Comparison of ENCODE assay signal across 17 cellular contexts in genomic region chr17:43014946-43015519, GRCh38. TPM values are rescaled to one million over a fixed set of nuclear protein-coding genes. Genes with fewer than 3 reads are reported as not detected.
DNase-seq lines count a peak whose midpoint lies in the region; ATAC-seq, FAIRE-seq and TF ChIP-seq lines count a peak whose summit lies in the region.
"Had no signal": no experiment of that assay in that cellular context is flagged by ENCODE, and none has a peak within 500 bp of the region (broad histone marks: within the 10 kb centered on the region; RNA-seq: fewer than 3 reads in every experiment).

No MANE protein-coding gene starts in this region.

- H3K9me3 ChIP-seq in CD4-positive, alpha-beta memory T cell (ENCODE audit: control insufficient read depth in 1 of 2, low read length in 2 of 2) = no peaks in the 10 kb centered on the region
- H3K9me3 ChIP-seq in right atrium auricular region (no peaks in the 10 kb centered on the region), prostate gland (no peaks in the 10 kb centered on the region), pancreas (no peaks in the 10 kb centered on the region)
- H3K9me3 ChIP-seq: SJCRH30, thoracic aorta had no signal

- WGBS in prostate gland = 77% methylated on average over 7 of the region's 7 CpGs
- 79 to 88% methylated on average over 7 of the region's 7 CpGs for WGBS in pancreas, 2 donors

- no peaks in the 10 kb centered on the region for H3K9me3 Mint-ChIP-seq in CD4-positive, alpha-beta memory T cell
- H3K9me3 Mint-ChIP-seq in T-cell = no peaks in the 10 kb centered on the region
- no peaks in the 10 kb centered on the region for H3K9me3 Mint-ChIP-seq in natural killer cell treated with Interleukin-12 subunit alpha and Interleukin-12 subunit beta and Interleukin-15 and Interleukin-18, amount 100 ng/mL, for 72 hours

- H3K4me3 Mint-ChIP-seq in CD4-positive, alpha-beta memory T cell = no peak overlapping the region
- H3K4me3 Mint-ChIP-seq in T-cell = no peak overlapping the region
- H3K4me3 Mint-ChIP-seq in natural killer cell treated with Interleukin-12 subunit alpha and Interleukin-12 subunit beta and Interleukin-15 and Interleukin-18, amount 100 ng/mL, for 72 hours = no peak overlapping the region

- H3K27me3 Mint-ChIP-seq in CD4-positive, alpha-beta memory T cell = no peaks in the 10 kb centered on the region
- no peaks in the 10 kb centered on the region for H3K27me3 Mint-ChIP-seq in T-cell
- H3K27me3 Mint-ChIP-seq in natural killer cell treated with Interleukin-12 subunit alpha and Interleukin-12 subunit beta and Interleukin-15 and Interleukin-18, amount 100 ng/mL, for 72 hours = no peaks in the 10 kb centered on the region

- no peak overlapping the region for H3K4me3 ChIP-seq in CD4-positive, alpha-beta memory T cell (ENCODE audit: low read length in 2 of 2)
- no peak overlapping the region for H3K4me3 ChIP-seq in right atrium auricular region
- no peak overlapping the region for H3K4me3 ChIP-seq in prostate gland
- no peak overlapping the region for H3K4me3 ChIP-seq in pancreas
- H3K4me3 ChIP-seq: SJCRH30, thoracic aorta had no signal

- H3K36me3 Mint-ChIP-seq in CD4-positive, alpha-beta memory T cell = peaks cover 6 to 42% of the 10 kb centered on the region in 2 donors
- peaks cover 18% of the 10 kb centered on the region for H3K36me3 Mint-ChIP-seq in T-cell
- no peaks in the 10 kb centered on the region for H3K36me3 Mint-ChIP-seq in natural killer cell treated with Interleukin-12 subunit alpha and Interleukin-12 subunit beta and Interleukin-15 and Interleukin-18, amount 100 ng/mL, for 72 hours

- intact Hi-C loops in CD4-positive, alpha-beta memory T cell (cut with micrococcal nuclease) = no loop called here
- intact Hi-C loops in prostate gland (cut with DNase I) = no loop called here
- intact Hi-C loops in pancreas (cut with DNase I) = no loop called here

- H3K36me3 ChIP-seq in CD4-positive, alpha-beta memory T cell (ENCODE audit: insufficient read depth, low read length) = peaks cover 23% of the 10 kb centered on the region
- H3K36me3 ChIP-seq in right atrium auricular region (peaks cover 28% of the 10 kb centered on the region), prostate gland (peaks cover 0 to 3% of the 10 kb centered on the region in 2 donors), pancreas (no peaks in the 10 kb centered on the region)
- H3K36me3 ChIP-seq: SJCRH30 had no signal

- H3K4me1 ChIP-seq in CD4-positive, alpha-beta memory T cell (ENCODE audit: insufficient read depth, low read length) = peaks cover 17% of the 10 kb centered on the region
- H3K4me1 ChIP-seq in right atrium auricular region = peaks cover 0 to 90% of the 10 kb centered on the region in 2 donors
- peaks cover 3% of the 10 kb centered on the region for H3K4me1 ChIP-seq in prostate gland (replicated peaks)
- peaks cover 0 to 4% (median 0%) of the 10 kb centered on the region in 3 donors for H3K4me1 ChIP-seq in pancreas
- H3K4me1 ChIP-seq: foreskin keratinocyte, SJCRH30 had no signal

- no peaks in the 10 kb centered on the region for H3K27me3 ChIP-seq in CD4-positive, alpha-beta memory T cell (ENCODE audit: insufficient read depth, low read length)
- H3K27me3 ChIP-seq in right atrium auricular region (no peaks in the 10 kb centered on the region), prostate gland (replicated peaks; ENCODE audit: insufficient read depth) (no peaks in the 10 kb centered on the region), pancreas (no peaks in the 10 kb centered on the region)
- H3K27me3 ChIP-seq: foreskin keratinocyte, SJCRH30 had no signal

- H3K4me1 Mint-ChIP-seq in CD4-positive, alpha-beta memory T cell = peaks cover 18 to 43% (median 26%) of the 10 kb centered on the region in 4 donors
- peaks cover 29 to 31% (median 31%) of the 10 kb centered on the region in 3 donors for H3K4me1 Mint-ChIP-seq in T-cell
- peaks cover 6 to 25% of the 10 kb centered on the region in 2 donors for H3K4me1 Mint-ChIP-seq in natural killer cell treated with Interleukin-12 subunit alpha and Interleukin-12 subunit beta and Interleukin-15 and Interleukin-18, amount 100 ng/mL, for 72 hours (ENCODE audit: low read depth in 2 of 2)

- no peak for DNase-seq in CD4-positive, alpha-beta memory T cell
- DNase-seq in T-cell (no peak), right atrium auricular region (ENCODE audit: low spot score) (no peak), prostate gland (ENCODE audit: low spot score) (no peak), pancreas (no peak), SHP77 (lab: John Stamatoyannopoulos, UW) (no peak), LoVo (ENCODE audit: low spot score) (no peak)
- no peak for DNase-seq in natural killer cell treated with Interleukin-12 subunit alpha and Interleukin-12 subunit beta and Interleukin-15 and Interleukin-18, amount 100 ng/mL, for 72 hours (ENCODE audit: low spot score)
- DNase-seq: activated CD4-positive, alpha-beta T cell treated with anti-CD3 and anti-CD28 coated beads for 4 hours; foreskin keratinocyte; Karpas-422; NCI-H2227 treated with DMSO at 0.1 percent for 48 hours; SJCRH30; stimulated activated CD4-positive, alpha-beta T cell treated with anti-CD3 and anti-CD28 coated beads, Interleukin-2, amount 100 ng/mL, for 24 hours had no signal

- no peak for TF ChIP-seq CTCF in right atrium auricular region (IDR thresholded peaks at IDR 0.05)
- no peak for TF ChIP-seq CTCF in prostate gland (IDR thresholded peaks at IDR 0.05)
- no peak for TF ChIP-seq CTCF in pancreas (IDR thresholded peaks at IDR 0.05)

- no peak for ATAC-seq in T-cell (replicated peaks in 1 of 4)
- no peak for ATAC-seq in pancreas
- ATAC-seq in natural killer cell treated with Interleukin-12 subunit alpha and Interleukin-12 subunit beta and Interleukin-15 and Interleukin-18, amount 100 ng/mL, for 72 hours = no peak
- ATAC-seq: foreskin keratinocyte had no signal

- POLR2A ChIA-PET in CD4-positive, alpha-beta memory T cell (lab: Charles Lee; ENCODE audit: partially characterized antibody) = interaction anchor here (0.8 to 1.2 kb wide), 3 partner anchors 9 to 300 kb away, joined by 3 read pairs; partner anchors contain the start of genes IFI35 and RPL27
- POLR2A ChIA-PET in T-cell (lab: Charles Lee) = no interaction called here

- H3K27ac ChIP-seq in CD4-positive, alpha-beta memory T cell (ENCODE audit: low read depth, low read length) = no peak overlapping the region
- H3K27ac ChIP-seq in right atrium auricular region (peak overlapping the region; percentile 64 to 75), prostate gland (peak overlapping the region; percentile 33 to 41), pancreas (peak overlapping the region in 1 of 4 donors; percentile 5)
- H3K27ac ChIP-seq: foreskin keratinocyte, SJCRH30 had no signal

- FAIRE-seq in pancreas (lab: Jason Lieb, UNC) = no peak
- FAIRE-seq: D721Med, GM12891 had no signal

- CTCF ChIA-PET in CD4-positive, alpha-beta memory T cell (lab: Charles Lee; ENCODE audit: partially characterized antibody) = interaction anchor here (1.3 kb wide), 1 partner anchor 324 kb away, joined by 4 read pairs; no protein-coding TSS in a partner anchor
- CTCF ChIA-PET in T-cell (lab: Charles Lee) = interaction anchor here in 1 of 2 donors (0.5 kb wide), 1 partner anchor 1026 kb away, joined by 4 read pairs; no protein-coding TSS in a partner anchor

- TF ChIP-seq POLR2A in prostate gland (IDR thresholded peaks at IDR 0.05) = no peak

- H3K27ac Mint-ChIP-seq in CD4-positive, alpha-beta memory T cell = peak overlapping the region; percentile 39 to 88 (median 74)
- H3K27ac Mint-ChIP-seq in T-cell = peak overlapping the region; percentile 59 to 68
- H3K27ac Mint-ChIP-seq in natural killer cell treated with Interleukin-12 subunit alpha and Interleukin-12 subunit beta and Interleukin-15 and Interleukin-18, amount 100 ng/mL, for 72 hours = peak overlapping the region in 1 of 2 donors; percentile 59

RNA-seq across cellular contexts. Expression of gene VAT1, which starts 7.2 kb away (rescaled TPM):
- total RNA-seq in CD4-positive, alpha-beta memory T cell = 10 to 100 TPM; 61.5 to 67.5 TPM
- polyA plus RNA-seq in CD4-positive, alpha-beta memory T cell = 10 to 100 TPM; 52.6 to 66.2 TPM
- 10 to 100 TPM; 26.4 to 62.6 (median 48.5) TPM for total RNA-seq in T-cell
- total RNA-seq in right atrium auricular region = 10 to 100 TPM; 51.4 to 99.8 TPM
- total RNA-seq in prostate gland = 100 to 1,000 TPM in 1 of 2 donors, 10 to 100 TPM in 1; 89.1 to 255 TPM
- 100 to 1,000 TPM in 1 of 6 donors, 10 to 100 TPM in 5; 65.8 to 132 (median 80.5) TPM for total RNA-seq in pancreas
- 10 to 100 TPM; 47.9 to 51.8 TPM for polyA plus RNA-seq in pancreas
- 10 to 100 TPM in 1 of 2 donors, 1 to 10 TPM in 1; 9.0 to 19.0 TPM for total RNA-seq in natural killer cell treated with Interleukin-12 subunit alpha and Interleukin-12 subunit beta and Interleukin-15 and Interleukin-18, amount 100 ng/mL, for 72 hours

RNA-seq across cellular contexts. Expression of gene IFI35, which starts 8.4 kb away (rescaled TPM):
- 10 to 100 TPM; 33.1 to 40.3 TPM for total RNA-seq in CD4-positive, alpha-beta memory T cell
- 10 to 100 TPM; 55.4 to 66.2 TPM for polyA plus RNA-seq in CD4-positive, alpha-beta memory T cell
- total RNA-seq in T-cell (10 to 100 TPM; 27.0 to 44.6 (median 34.1) TPM), right atrium auricular region (10 to 100 TPM; 11.4 to 19.0 TPM), prostate gland (10 to 100 TPM; 35.6 to 40.1 TPM), pancreas (10 to 100 TPM in 2 of 6 donors, 1 to 10 TPM in 4; 6.0 to 19.9 (median 7.7) TPM)
- polyA plus RNA-seq in pancreas = 10 to 100 TPM; 20.2 to 23.9 TPM
- total RNA-seq in natural killer cell treated with Interleukin-12 subunit alpha and Interleukin-12 subunit beta and Interleukin-15 and Interleukin-18, amount 100 ng/mL, for 72 hours = 10 to 100 TPM; 65.0 to 82.7 TPM
- total RNA-seq: SJCRH30 had no signal

RNA-seq across cellular contexts. Expression of gene RND2, which starts 10.0 kb away (rescaled TPM):
- under 1 TPM; 0.28 to 0.29 TPM for total RNA-seq in CD4-positive, alpha-beta memory T cell
- polyA plus RNA-seq in CD4-positive, alpha-beta memory T cell = under 1 TPM; 0.13 to 0.26 TPM
- under 1 TPM; 0.08 to 0.64 (median 0.32) TPM for total RNA-seq in T-cell
- 1 to 10 TPM in 1 of 2 donors, under 1 TPM in 1; 0.63 to 3.5 TPM for total RNA-seq in right atrium auricular region
- 1 to 10 TPM; 1.6 to 4.3 TPM for total RNA-seq in prostate gland
- total RNA-seq in pancreas = under 1 TPM; 0.22 to 0.71 (median 0.57) TPM
- 1 to 10 TPM in 1 of 2 donors, under 1 TPM in 1; 0.46 to 1.1 TPM for polyA plus RNA-seq in pancreas
- total RNA-seq in natural killer cell treated with Interleukin-12 subunit alpha and Interleukin-12 subunit beta and Interleukin-15 and Interleukin-18, amount 100 ng/mL, for 72 hours = not detected

RNA-seq across cellular contexts. Expression of gene RPL27, which starts 16.8 kb away (rescaled TPM):
- total RNA-seq in CD4-positive, alpha-beta memory T cell = 1,000 to 10,000 TPM; 1,574 to 1,622 TPM
- 1,000 to 10,000 TPM; 1,528 to 2,293 TPM for polyA plus RNA-seq in CD4-positive, alpha-beta memory T cell
- total RNA-seq in T-cell (1,000 to 10,000 TPM; 1,254 to 1,790 (median 1,710) TPM), right atrium auricular region (1,000 to 10,000 TPM in 1 of 2 donors, 100 to 1,000 TPM in 1; 551 to 1,071 TPM), prostate gland (1,000 to 10,000 TPM in 1 of 2 donors, 100 to 1,000 TPM in 1; 571 to 1,082 TPM), pancreas (100 to 1,000 TPM; 284 to 613 (median 489) TPM)
- 1,000 to 10,000 TPM; 1,179 to 1,185 TPM for polyA plus RNA-seq in pancreas
- 100 to 1,000 TPM; 619 to 763 TPM for total RNA-seq in natural killer cell treated with Interleukin-12 subunit alpha and Interleukin-12 subunit beta and Interleukin-15 and Interleukin-18, amount 100 ng/mL, for 72 hours

RNA-seq across cellular contexts. Expression of gene RUNDC1, which starts 34.7 kb away (rescaled TPM):
- 10 to 100 TPM; 24.1 to 25.5 TPM for total RNA-seq in CD4-positive, alpha-beta memory T cell
- 10 to 100 TPM; 12.8 to 17.7 TPM for polyA plus RNA-seq in CD4-positive, alpha-beta memory T cell
- total RNA-seq in T-cell = 10 to 100 TPM; 11.5 to 24.0 (median 23.7) TPM
- 10 to 100 TPM in 1 of 2 donors, 1 to 10 TPM in 1; 9.9 to 11.1 TPM for total RNA-seq in right atrium auricular region
- total RNA-seq in prostate gland = 10 to 100 TPM; 26.7 to 28.5 TPM
- total RNA-seq in pancreas = 10 to 100 TPM in 1 of 6 donors, 1 to 10 TPM in 5; 6.3 to 12.1 (median 7.9) TPM
- polyA plus RNA-seq in pancreas = 1 to 10 TPM; 9.1 to 9.6 TPM
- total RNA-seq in natural killer cell treated with Interleukin-12 subunit alpha and Interleukin-12 subunit beta and Interleukin-15 and Interleukin-18, amount 100 ng/mL, for 72 hours = 10 to 100 TPM; 17.9 to 19.0 TPM
